Comparison of ENCODE assay signal across 11 cellular contexts in the genomic region with DNA sequence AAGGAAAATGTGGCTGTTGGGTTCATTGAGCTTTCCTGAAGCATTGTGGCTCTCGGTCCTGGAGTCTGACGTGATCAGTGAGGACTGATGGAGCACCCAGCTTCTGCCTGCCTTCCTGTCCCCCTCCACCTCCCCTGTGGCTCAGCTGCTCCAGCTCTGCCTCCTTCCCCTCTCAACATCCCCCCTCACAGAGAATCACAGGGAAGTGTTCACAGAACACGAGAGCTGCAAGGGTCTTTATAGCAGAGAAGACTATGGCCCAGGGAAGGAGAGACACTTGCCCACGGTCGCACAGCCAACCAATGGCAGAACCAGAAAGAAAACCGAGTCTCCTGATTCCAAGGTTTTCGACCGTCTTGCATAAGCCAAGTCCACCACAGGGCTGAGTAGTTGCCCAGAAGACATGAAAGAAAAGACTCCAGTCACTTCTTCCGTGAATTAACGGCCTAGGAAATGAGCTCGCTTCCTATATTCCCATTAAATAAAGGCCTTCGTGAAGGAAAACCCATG. TPM values are rescaled to one million over a fixed set of nuclear protein-coding genes. Genes with fewer than 3 reads are reported as not detected.
A peak's percentile ranks its signal among the peaks of the same experiment; 100 is the strongest.
DNase-seq lines count a peak whose midpoint lies in the region; ATAC-seq and TF ChIP-seq lines count a peak whose summit lies in the region.
"Had no signal": no experiment of that assay in that cellular context is flagged by ENCODE, and none has a peak within 500 bp of the region (broad histone marks: within the 10 kb centered on the region; RNA-seq: fewer than 3 reads in every experiment).

No MANE protein-coding gene starts in this region.

- no peaks in the 10 kb centered on the region for H3K9me3 Mint-ChIP-seq in endothelial cell (ENCODE audit: unreplicated experiment)
- H3K9me3 Mint-ChIP-seq in activated CD4-positive, alpha-beta T cell treated with anti-CD3 and anti-CD28 coated beads, Interleukin-2, amount 10 ng/mL, durations not matched to agents 7 days and 5 days, result no peaks in the 10 kb centered on the region
- H3K9me3 Mint-ChIP-seq: natural killer cell treated with Interleukin-12 subunit alpha and Interleukin-12 subunit beta and Interleukin-15 and Interleukin-18, amount 100 ng/mL, for 72 hours had no signal

- DNase-seq in MG63, result peak; percentile 34
- DNase-seq in endothelial cell (ENCODE audit: low spot score), result peak; percentile 7
- DNase-seq in lower lobe of right lung, result no peak
- no peak for DNase-seq in spleen
- no peak for DNase-seq in SIG-M5 (lab: John Stamatoyannopoulos, UW)
- no peak for DNase-seq in activated CD4-positive, alpha-beta T cell treated with anti-CD3 and anti-CD28 coated beads, Interleukin-2, amount 10 ng/mL, durations not matched to agents 7 days and 5 days
- no peak for DNase-seq in NCI-H1105 treated with DMSO at 0.1 percent for 48 hours (lab: John Stamatoyannopoulos, UW)
- DNase-seq: cerebellar nuclear complex, NCI-H187 treated with DMSO at 0.1 percent for 48 hours had no signal

- no peak overlapping the region for H3K4me3 ChIP-seq in MG63
- H3K4me3 ChIP-seq in lower lobe of right lung, result peak overlapping the region; percentile 23
- H3K4me3 ChIP-seq in spleen, result peak overlapping the region in 1 of 8 donors; percentile 24

- H3K27ac ChIP-seq in lower lobe of right lung (peak overlapping the region; percentile 79), spleen (peak overlapping the region in 6 of 8 donors; percentile 17 to 68 (median 44))

- intact Hi-C loops in lower lobe of right lung (cut with DNase I) (no loop called here), spleen (cut with DNase I; ENCODE audit: low total_unique reads) (no loop called here)

- no peaks in the 10 kb centered on the region for H3K27me3 ChIP-seq in MG63
- H3K27me3 ChIP-seq in lower lobe of right lung (ENCODE audit: low read depth), result no peaks in the 10 kb centered on the region
- peaks cover 0 to 29% (median 0%) of the 10 kb centered on the region in 7 donors for H3K27me3 ChIP-seq in spleen (replicated peaks in 1 of 7)

- H3K36me3 ChIP-seq in MG63 (no peaks in the 10 kb centered on the region), lower lobe of right lung (no peaks in the 10 kb centered on the region), spleen (no peaks in the 10 kb centered on the region)

- no peak for TF ChIP-seq CTCF in endothelial cell (IDR thresholded peaks at IDR 0.05; ENCODE audit: unreplicated experiment)
- no peak for TF ChIP-seq CTCF in lower lobe of right lung (IDR thresholded peaks at IDR 0.05)
- TF ChIP-seq CTCF in spleen (IDR thresholded peaks at IDR 0.05 in 8 of 11, conservative IDR thresholded peaks at IDR 0.05 in 3 of 11), result no peak

- peaks cover 26% of the 10 kb centered on the region for H3K4me1 ChIP-seq in lower lobe of right lung
- H3K4me1 ChIP-seq in spleen, result peaks cover 0 to 18% (median 9%) of the 10 kb centered on the region in 6 donors

- CTCF ChIA-PET in activated CD4-positive, alpha-beta T cell treated with anti-CD3 and anti-CD28 coated beads, Interleukin-2, amount 10 ng/mL, durations not matched to agents 7 days and 5 days (lab: Charles Lee), result interaction anchor here (1.0 to 2.7 kb wide), 4 partner anchors 10 to 330 kb away, joined by 3 to 26 read pairs (median 4); no protein-coding TSS in a partner anchor

- H3K27me3 Mint-ChIP-seq in endothelial cell (ENCODE audit: unreplicated experiment), result peaks cover 1% of the 10 kb centered on the region
- H3K27me3 Mint-ChIP-seq in activated CD4-positive, alpha-beta T cell treated with anti-CD3 and anti-CD28 coated beads, Interleukin-2, amount 10 ng/mL, durations not matched to agents 7 days and 5 days, result peaks cover 19% of the 10 kb centered on the region

- POLR2A ChIA-PET in activated CD4-positive, alpha-beta T cell treated with anti-CD3 and anti-CD28 coated beads, Interleukin-2, amount 10 ng/mL, durations not matched to agents 7 days and 5 days (lab: Charles Lee), result no interaction called here

- peaks cover 26% of the 10 kb centered on the region for H3K4me1 Mint-ChIP-seq in endothelial cell (ENCODE audit: unreplicated experiment)
- peaks cover 13% of the 10 kb centered on the region for H3K4me1 Mint-ChIP-seq in activated CD4-positive, alpha-beta T cell treated with anti-CD3 and anti-CD28 coated beads, Interleukin-2, amount 10 ng/mL, durations not matched to agents 7 days and 5 days

- ATAC-seq in lower lobe of right lung (peak; percentile 13 to 14), HG03460 (IDR thresholded peaks at IDR 0.05; ENCODE audit: unreplicated experiment) (no peak)

- no peak overlapping the region for H3K4me3 Mint-ChIP-seq in endothelial cell (ENCODE audit: unreplicated experiment)
- no peak overlapping the region for H3K4me3 Mint-ChIP-seq in activated CD4-positive, alpha-beta T cell treated with anti-CD3 and anti-CD28 coated beads, Interleukin-2, amount 10 ng/mL, durations not matched to agents 7 days and 5 days
- H3K4me3 Mint-ChIP-seq: natural killer cell treated with Interleukin-12 subunit alpha and Interleukin-12 subunit beta and Interleukin-15 and Interleukin-18, amount 100 ng/mL, for 72 hours had no signal

- no peaks in the 10 kb centered on the region for H3K9me3 ChIP-seq in MG63
- H3K9me3 ChIP-seq in lower lobe of right lung, result no peaks in the 10 kb centered on the region
- H3K9me3 ChIP-seq in spleen, result no peaks in the 10 kb centered on the region

- no peaks in the 10 kb centered on the region for H3K36me3 Mint-ChIP-seq in endothelial cell (ENCODE audit: low read depth, unreplicated experiment)
- no peaks in the 10 kb centered on the region for H3K36me3 Mint-ChIP-seq in activated CD4-positive, alpha-beta T cell treated with anti-CD3 and anti-CD28 coated beads, Interleukin-2, amount 10 ng/mL, durations not matched to agents 7 days and 5 days (ENCODE audit: low read depth)
- H3K36me3 Mint-ChIP-seq: natural killer cell treated with Interleukin-12 subunit alpha and Interleukin-12 subunit beta and Interleukin-15 and Interleukin-18, amount 100 ng/mL, for 72 hours had no signal

- WGBS in spleen, 5 donors, result 33 to 50% (median 41%) methylated on average over 12 of the region's 12 CpGs

- no peak for TF ChIP-seq POLR2A in spleen (IDR thresholded peaks at IDR 0.05)

- peak overlapping the region; percentile 91 for H3K27ac Mint-ChIP-seq in endothelial cell (ENCODE audit: unreplicated experiment)
- H3K27ac Mint-ChIP-seq in activated CD4-positive, alpha-beta T cell treated with anti-CD3 and anti-CD28 coated beads, Interleukin-2, amount 10 ng/mL, durations not matched to agents 7 days and 5 days, result no peak overlapping the region
- H3K27ac Mint-ChIP-seq: natural killer cell treated with Interleukin-12 subunit alpha and Interleukin-12 subunit beta and Interleukin-15 and Interleukin-18, amount 100 ng/mL, for 72 hours had no signal

RNA-seq across cellular contexts. Expression of gene MYOC, which starts 2.3 kb away (rescaled TPM):
- 1.3 TPM in 1 of 2 replicates, not detected in the other for total RNA-seq in MG63 (2014; rRNA removed; shearing (Covaris generic); ENCODE audit: low replicate concordance)
- total RNA-seq in endothelial cell (ENCODE audit: unreplicated experiment) (not detected), lower lobe of right lung (3.2 TPM), spleen (not detected)
- polyA plus RNA-seq in spleen, result under 1 TPM in 1 of 3 donors, not detected in 2; 0.10 TPM
- not detected for total RNA-seq in activated CD4-positive, alpha-beta T cell treated with anti-CD3 and anti-CD28 coated beads, Interleukin-2, amount 10 ng/mL, durations not matched to agents 7 days and 5 days
- total RNA-seq: natural killer cell treated with Interleukin-12 subunit alpha and Interleukin-12 subunit beta and Interleukin-15 and Interleukin-18, amount 100 ng/mL, for 72 hours had no signal

RNA-seq across cellular contexts. Expression of gene MYOCOS, which starts 32.7 kb away (rescaled TPM):
- total RNA-seq in MG63 (2014; rRNA removed; shearing (Covaris generic); ENCODE audit: low replicate concordance), result not detected in 2 replicates
- total RNA-seq in endothelial cell (ENCODE audit: unreplicated experiment), result not detected
- total RNA-seq in lower lobe of right lung, result 0.18 TPM
- total RNA-seq in spleen, result not detected
- not detected for polyA plus RNA-seq in spleen
- under 1 TPM; 0.12 to 0.17 TPM for total RNA-seq in activated CD4-positive, alpha-beta T cell treated with anti-CD3 and anti-CD28 coated beads, Interleukin-2, amount 10 ng/mL, durations not matched to agents 7 days and 5 days

Comparison
In these comparisons a context has a peak if more than half of its experiments do, and no peak if none do; other contexts are left out.
1. DNase-seq: peak in MG63 (single experiment) and endothelial cell (single experiment); none in lower lobe of right lung (single experiment), spleen (single experiment), SIG-M5 (single experiment), activated CD4-positive, alpha-beta T cell treated with anti-CD3 and anti-CD28 coated beads, Interleukin-2, amount 10 ng/mL, durations not matched to agents 7 days and 5 days (single experiment) and NCI-H1105 treated with DMSO at 0.1 percent for 48 hours (single experiment).